ENCODE assay signal across 8 cellular contexts in genomic region chr15:79339588-79340314, GRCh38. TPM values are rescaled to one million over a fixed set of nuclear protein-coding genes. Genes with fewer than 3 reads are reported as not detected.
DNase-seq lines count a peak whose midpoint lies in the region; ATAC-seq and TF ChIP-seq lines count a peak whose summit lies in the region.

No MANE protein-coding gene starts in this region.

- ATAC-seq in CD4-positive, alpha-beta T cell (ENCODE audit: poor library complexity): no peak
- no peak for ATAC-seq in HG03342 (IDR thresholded peaks at IDR 0.05; ENCODE audit: unreplicated experiment)

- H4K20me1 ChIP-seq in fibroblast of lung (ENCODE audit: control insufficient read depth, extremely low read depth, insufficient read depth, low read length): no peaks in the 10 kb centered on the region

- H3K27me3 Mint-ChIP-seq in CD4-positive, alpha-beta T cell: no peaks in the 10 kb centered on the region
- H3K27me3 Mint-ChIP-seq in progenitor cell of endocrine pancreas: no peaks in the 10 kb centered on the region

- no peak overlapping the region for H3K27ac Mint-ChIP-seq in CD4-positive, alpha-beta T cell
- no peak overlapping the region for H3K27ac Mint-ChIP-seq in progenitor cell of endocrine pancreas

- H3K4me3 ChIP-seq in HAP-1 (no peak overlapping the region), Peyer's patch (no peak overlapping the region), fibroblast of lung (replicated peaks in 1 of 4; ENCODE audit: control extremely low read depth in 1 of 4, insufficient read depth in 1 of 4, low read depth in 3 of 4, low read length in 4 of 4) (no peak overlapping the region)

- CTCF ChIA-PET in CD4-positive, alpha-beta T cell (lab: Charles Lee): interaction anchor here (0.8 to 1.3 kb wide), 2 partner anchors 41 to 514 kb away, joined by 3 read pairs; no protein-coding TSS in a partner anchor

- no peak overlapping the region for H3K4me3 Mint-ChIP-seq in CD4-positive, alpha-beta T cell
- H3K4me3 Mint-ChIP-seq in progenitor cell of endocrine pancreas (ENCODE audit: low read depth): no peak overlapping the region

- no peak overlapping the region for H3K9ac ChIP-seq in fibroblast of lung (ENCODE audit: insufficient read depth, low read length)

- no peaks in the 10 kb centered on the region for H3K4me1 Mint-ChIP-seq in CD4-positive, alpha-beta T cell (ENCODE audit: low read depth)
- H3K4me1 Mint-ChIP-seq in progenitor cell of endocrine pancreas (ENCODE audit: low read depth): peaks cover 6% of the 10 kb centered on the region

- no peaks in the 10 kb centered on the region for H3K9me3 ChIP-seq in CD4-positive, alpha-beta T cell (ENCODE audit: control insufficient read depth, low read length)
- H3K9me3 ChIP-seq in HAP-1 (no peaks in the 10 kb centered on the region), Peyer's patch (no peaks in the 10 kb centered on the region), fibroblast of lung (ENCODE audit: control insufficient read depth, insufficient read depth, low read depth, low read length) (no peaks in the 10 kb centered on the region)

- peak; percentile 57 for TF ChIP-seq CTCF in CD4-positive, alpha-beta T cell (IDR thresholded peaks at IDR 0.05)
- TF ChIP-seq CTCF in Peyer's patch (IDR thresholded peaks at IDR 0.05) (peak; percentile 29 to 64 (median 54)), fibroblast of lung (conservative IDR thresholded peaks at IDR 0.05 in 1 of 2, IDR thresholded peaks at IDR 0.05 in 1 of 2; ENCODE audit: low read depth in 1 of 2, low read length in 2 of 2) (peak; percentile 70 to 88), progenitor cell of endocrine pancreas (IDR thresholded peaks at IDR 0.05; ENCODE audit: unreplicated experiment) (peak; percentile 79)

- POLR2A ChIA-PET in CD4-positive, alpha-beta T cell (lab: Charles Lee): interaction anchor here (0.6 kb wide), 1 partner anchor 463 kb away, joined by 3 read pairs; no protein-coding TSS in a partner anchor

- in situ Hi-C loops in HAP-1 (cut with MboI; ENCODE audit: low sequenced_read_pairs): loop anchor here (10.0 to 25.0 kb wide), 3 partner anchors 505 to 823 kb away; partner anchors contain the start of gene FAH

- H3K27me3 ChIP-seq in CD4-positive, alpha-beta T cell (ENCODE audit: control insufficient read depth, insufficient read depth, low read length): no peaks in the 10 kb centered on the region
- H3K27me3 ChIP-seq in HAP-1 (ENCODE audit: low read depth): no peaks in the 10 kb centered on the region
- H3K27me3 ChIP-seq in Peyer's patch: no peaks in the 10 kb centered on the region
- no peaks in the 10 kb centered on the region for H3K27me3 ChIP-seq in fibroblast of lung (ENCODE audit: control insufficient read depth, insufficient read depth, low read length)

- no peaks in the 10 kb centered on the region for H3K79me2 ChIP-seq in fibroblast of lung (ENCODE audit: control insufficient read depth, insufficient read depth, low read length)

- no peak overlapping the region for H3K4me2 ChIP-seq in fibroblast of lung (ENCODE audit: extremely low read depth, insufficient read depth, low read length)

- DNase-seq in CD4-positive, alpha-beta T cell: no peak
- DNase-seq in HAP-1 (ENCODE audit: low spot score in 2 of 2) (peak; percentile 47 to 75), Peyer's patch (no peak), fibroblast of lung (ENCODE audit: low read depth in 2 of 2) (peak; percentile 50 to 64), progenitor cell of endocrine pancreas (ENCODE audit: low spot score, unreplicated experiment) (no peak), NCI-H2107 (lab: John Stamatoyannopoulos, UW) (no peak)
- DNase-seq in activated T-cell treated with anti-CD3 and anti-CD28 coated beads, Interleukin-2, amount 50 U/mL, for 1 hour: no peak

- no peak for TF ChIP-seq POLR2A in Peyer's patch (IDR thresholded peaks at IDR 0.05)

- no peak overlapping the region for H2AFZ ChIP-seq in fibroblast of lung (ENCODE audit: low read length)

- no peak overlapping the region for H3K27ac ChIP-seq in CD4-positive, alpha-beta T cell (ENCODE audit: low read depth, low read length)
- H3K27ac ChIP-seq in Peyer's patch (no peak overlapping the region), fibroblast of lung (ENCODE audit: insufficient read depth, low read length) (no peak overlapping the region)

- H3K36me3 Mint-ChIP-seq in CD4-positive, alpha-beta T cell (ENCODE audit: low read depth): no peaks in the 10 kb centered on the region
- H3K36me3 Mint-ChIP-seq in progenitor cell of endocrine pancreas (ENCODE audit: insufficient read depth): no peaks in the 10 kb centered on the region

- intact Hi-C loops in CD4-positive, alpha-beta T cell (cut with DNase I, micrococcal nuclease): loop anchor here in 1 of 2 experiments (1.0 kb wide), 1 partner anchor 654 kb away; no protein-coding TSS in a partner anchor

- H3K4me1 ChIP-seq in HAP-1: no peaks in the 10 kb centered on the region
- H3K4me1 ChIP-seq in Peyer's patch: no peaks in the 10 kb centered on the region
- no peaks in the 10 kb centered on the region for H3K4me1 ChIP-seq in fibroblast of lung (ENCODE audit: control insufficient read depth, extremely low read depth, insufficient read depth, low read length)

- H3K36me3 ChIP-seq in HAP-1 (replicated peaks) (no peaks in the 10 kb centered on the region), Peyer's patch (no peaks in the 10 kb centered on the region), fibroblast of lung (ENCODE audit: control insufficient read depth, insufficient read depth, low read length) (no peaks in the 10 kb centered on the region)

- no peaks in the 10 kb centered on the region for H3K9me3 Mint-ChIP-seq in CD4-positive, alpha-beta T cell
- H3K9me3 Mint-ChIP-seq in progenitor cell of endocrine pancreas (ENCODE audit: low read depth): no peaks in the 10 kb centered on the region

RNA-seq across cellular contexts. Expression of gene TMED3, which starts 28.8 kb away (rescaled TPM):
- 10 to 100 TPM; 12.2 to 12.7 TPM for total RNA-seq in CD4-positive, alpha-beta T cell
- total RNA-seq in Peyer's patch: 10 to 100 TPM; 21.0 to 52.0 (median 26.8) TPM
- total RNA-seq in fibroblast of lung: 82.2 and 118 TPM in 2 replicates
- 138 and 143 TPM in 2 replicates for polyA plus RNA-seq in fibroblast of lung
- polyA plus RNA-seq in fibroblast of lung (2012): 121 and 127 TPM in 2 replicates
- polyA minus RNA-seq in fibroblast of lung (ENCODE audit: low replicate concordance): 115 and 169 TPM in 2 replicates
- 49.3 and 53.8 TPM in 2 replicates for total RNA-seq in progenitor cell of endocrine pancreas

RNA-seq across cellular contexts. Expression of gene ANKRD34C, which starts 57.2 kb away (rescaled TPM):
- total RNA-seq in CD4-positive, alpha-beta T cell: not detected
- total RNA-seq in Peyer's patch (not detected), fibroblast of lung (not detected in 2 replicates), progenitor cell of endocrine pancreas (not detected in 2 replicates)
- not detected in 2 replicates for polyA plus RNA-seq in fibroblast of lung
- not detected in 2 replicates for polyA plus RNA-seq in fibroblast of lung (2012)
- not detected in 2 replicates for polyA minus RNA-seq in fibroblast of lung (ENCODE audit: low replicate concordance)

Comparison
In these comparisons a context has a peak if more than half of its experiments do, and no peak if none do; other contexts are left out.
1. DNase-seq: peak in HAP-1 (2 of 2) and fibroblast of lung (2 of 2); none in CD4-positive, alpha-beta T cell (0 of 10), Peyer's patch (0 of 3), progenitor cell of endocrine pancreas (single experiment), NCI-H2107 (single experiment) and activated T-cell treated with anti-CD3 and anti-CD28 coated beads, Interleukin-2, amount 50 U/mL, for 1 hour (single experiment).
2. Peak in every context shown above with its lines, with median percentiles within 50 percentile points of each other: CTCF ChIP-seq.